1 cellular context compared by ENCODE assay signal in the genomic region with DNA sequence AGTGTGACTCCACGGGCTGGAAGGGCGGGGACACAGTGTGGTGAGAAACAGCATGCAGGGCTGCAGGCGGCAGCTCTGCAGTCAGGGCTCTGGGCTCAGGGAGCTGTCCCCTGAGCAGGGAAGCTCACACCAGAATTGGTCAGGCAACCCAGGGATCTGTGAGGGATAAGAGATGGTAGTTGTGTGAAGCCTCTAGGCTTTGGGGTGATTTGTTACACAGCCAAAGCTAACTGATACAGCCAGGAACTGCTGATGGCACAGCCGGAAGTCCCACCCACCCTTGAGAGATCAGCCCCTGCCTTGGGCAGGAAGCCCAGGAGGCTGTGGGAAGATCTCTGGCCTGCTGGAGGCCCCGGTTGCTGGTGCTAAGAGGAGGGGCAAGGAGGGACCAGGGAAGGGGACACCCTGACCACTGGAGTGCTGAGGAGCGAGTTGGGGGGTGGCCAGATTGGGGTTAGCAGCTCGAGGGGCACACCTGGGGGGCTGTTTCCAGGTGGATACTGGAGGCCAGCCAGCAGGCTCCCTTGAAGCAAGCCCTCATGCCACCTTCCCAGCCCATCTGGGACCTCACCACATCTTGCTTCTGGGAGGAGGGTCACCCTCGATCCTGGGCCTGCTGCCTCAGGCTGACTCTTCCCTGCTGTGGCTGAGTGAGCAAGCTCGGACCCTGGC.
TF ChIP-seq lines count a peak whose summit lies in the region.

No MANE protein-coding gene starts in this region.

TF ChIP-seq in IMR-90, 13 proteins besides CTCF, POLR2A, EP300 and RAD21:
- no peak for TF ChIP-seq CEBPB (IDR thresholded peaks at IDR 0.05; ENCODE audit: low read depth, low read length)
- TF ChIP-seq, protein P1, sequence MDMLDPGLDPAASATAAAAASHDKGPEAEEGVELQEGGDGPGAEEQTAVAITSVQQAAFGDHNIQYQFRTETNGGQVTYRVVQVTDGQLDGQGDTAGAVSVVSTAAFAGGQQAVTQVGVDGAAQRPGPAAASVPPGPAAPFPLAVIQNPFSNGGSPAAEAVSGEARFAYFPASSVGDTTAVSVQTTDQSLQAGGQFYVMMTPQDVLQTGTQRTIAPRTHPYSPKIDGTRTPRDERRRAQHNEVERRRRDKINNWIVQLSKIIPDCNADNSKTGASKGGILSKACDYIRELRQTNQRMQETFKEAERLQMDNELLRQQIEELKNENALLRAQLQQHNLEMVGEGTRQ (IDR thresholded peaks at IDR 0.05; ENCODE audit: low read depth, low read length), result no peak
